Comparison of ENCODE assay signal across 8 cellular contexts in genomic region chr6:73461537-73462350, GRCh38. TPM values are rescaled to one million over a fixed set of nuclear protein-coding genes. Genes with fewer than 3 reads are reported as not detected.
A peak's percentile ranks its signal among the peaks of the same experiment; 100 is the strongest.
DNase-seq lines count a peak whose midpoint lies in the region; ATAC-seq, FAIRE-seq and TF ChIP-seq lines count a peak whose summit lies in the region.

TSS of gene MTO1 (plus strand) at chr6:73461737. CDS start at chr6:73461855, 118 bp downstream.

- FAIRE-seq in bronchial epithelial cell (lab: Jason Lieb, UNC) = no peak

- H3K27me3 ChIP-seq in bronchial epithelial cell (ENCODE audit: control insufficient read depth, insufficient read depth, low read length) = no peaks in the 10 kb centered on the region

- TF ChIP-seq CTCF in WI38 (IDR thresholded peaks at IDR 0.05; ENCODE audit: low read depth, low read length) (no peak), bronchial epithelial cell (IDR thresholded peaks at IDR 0.05; ENCODE audit: insufficient read depth, low read length, severe bottlenecking) (no peak)

- H3K36me3 ChIP-seq in bronchial epithelial cell (ENCODE audit: control insufficient read depth, insufficient read depth, low read length) = no peaks in the 10 kb centered on the region

- DNase-seq in ACHN = peak; percentile 85
- DNase-seq in NCI-H2196 treated with DMSO at 0.1 percent for 48 hours (lab: John Stamatoyannopoulos, UW; ENCODE audit: unreplicated experiment) = peak; percentile 59
- peak; percentile 82 for DNase-seq in bronchial epithelial cell (ENCODE audit: low read depth)
- DNase-seq in iPS-NIHi7 (ENCODE audit: extremely low spot score) = peak; percentile 88
- peak; percentile 84 for DNase-seq in smooth muscle cell of the brain vasculature (ENCODE audit: low read depth, low spot score)

- peak; percentile 93 for ATAC-seq in GM18870 (IDR thresholded peaks at IDR 0.05; ENCODE audit: unreplicated experiment)
- peak; percentile 96 for ATAC-seq in HG03135 (IDR thresholded peaks at IDR 0.05; ENCODE audit: unreplicated experiment)

- H3K4me3 ChIP-seq in WI38 (ENCODE audit: low read depth, low read length) = peak within 1 kb of the TSS; percentile 92
- H3K4me3 ChIP-seq in bronchial epithelial cell (ENCODE audit: low read depth, low read length) = peak within 1 kb of the TSS; percentile 82

- in situ Hi-C loops in ACHN (cut with HindIII; ENCODE audit: low pct_ligation_motif_present, low pct_unique_long_range_greater_than_20kb, low sequenced_read_pairs) = no loop called here

RNA-seq across cellular contexts. Expression of gene MTO1, which starts in this region (rescaled TPM):
- total RNA-seq in bronchial epithelial cell = 40.3 and 47.1 TPM in 2 replicates

Comparison
In these comparisons a context has a peak if more than half of its experiments do, and no peak if none do; other contexts are left out.
1. Peak in every context shown above with its lines: DNase-seq, ATAC-seq and H3K4me3 ChIP-seq.